ENCODE assay signal across 1 cellular context in the genomic region with DNA sequence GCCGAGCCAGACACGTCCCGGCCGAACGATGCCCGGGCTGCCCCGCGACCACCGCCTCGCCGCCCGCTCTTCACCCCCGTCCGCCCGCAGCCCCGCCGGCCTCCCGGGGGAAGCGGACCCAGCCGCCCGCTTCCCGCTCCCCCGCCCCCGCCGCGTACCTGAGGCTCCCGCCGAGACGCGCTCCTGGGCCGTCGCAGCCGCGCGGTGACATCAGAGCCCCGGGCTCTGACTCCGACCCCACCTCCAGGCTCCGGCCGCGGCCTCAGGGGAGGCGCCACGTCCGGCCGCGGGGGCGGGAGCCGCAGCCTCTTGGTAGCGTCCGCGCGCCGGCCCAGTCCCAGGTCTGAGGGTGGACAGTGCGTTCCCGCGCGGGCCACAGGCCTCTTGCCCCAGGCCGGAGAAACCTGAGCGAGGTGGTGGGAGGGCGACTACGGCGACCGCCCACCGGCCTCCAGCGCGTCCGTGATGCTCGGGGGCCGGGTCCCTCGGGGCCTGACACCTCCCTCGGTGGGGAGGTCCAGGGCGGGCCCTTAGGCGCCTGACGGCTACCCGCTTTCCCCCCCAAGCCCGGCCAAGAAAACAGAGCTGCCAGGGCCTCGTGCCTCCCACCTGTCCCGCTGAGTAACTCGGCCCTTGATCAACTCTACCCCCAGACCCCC.
TF ChIP-seq lines count a peak whose summit lies in the region.

SHROOM1 (minus strand) TSS at position 212 of the 659 bp plus-strand sequence. CDS start 4,507 bp downstream, outside the sequence.

TF ChIP-seq in WTC11, 78 proteins besides CTCF, POLR2A, EP300 and RAD21 (continued from another document):
- TF ChIP-seq, protein P1, sequence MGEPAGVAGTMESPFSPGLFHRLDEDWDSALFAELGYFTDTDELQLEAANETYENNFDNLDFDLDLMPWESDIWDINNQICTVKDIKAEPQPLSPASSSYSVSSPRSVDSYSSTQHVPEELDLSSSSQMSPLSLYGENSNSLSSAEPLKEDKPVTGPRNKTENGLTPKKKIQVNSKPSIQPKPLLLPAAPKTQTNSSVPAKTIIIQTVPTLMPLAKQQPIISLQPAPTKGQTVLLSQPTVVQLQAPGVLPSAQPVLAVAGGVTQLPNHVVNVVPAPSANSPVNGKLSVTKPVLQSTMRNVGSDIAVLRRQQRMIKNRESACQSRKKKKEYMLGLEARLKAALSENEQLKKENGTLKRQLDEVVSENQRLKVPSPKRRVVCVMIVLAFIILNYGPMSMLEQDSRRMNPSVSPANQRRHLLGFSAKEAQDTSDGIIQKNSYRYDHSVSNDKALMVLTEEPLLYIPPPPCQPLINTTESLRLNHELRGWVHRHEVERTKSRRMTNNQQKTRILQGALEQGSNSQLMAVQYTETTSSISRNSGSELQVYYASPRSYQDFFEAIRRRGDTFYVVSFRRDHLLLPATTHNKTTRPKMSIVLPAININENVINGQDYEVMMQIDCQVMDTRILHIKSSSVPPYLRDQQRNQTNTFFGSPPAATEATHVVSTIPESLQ (CRISPR knock-in tag; IDR thresholded peaks at IDR 0.05): no peak
- TF ChIP-seq, protein P2, sequence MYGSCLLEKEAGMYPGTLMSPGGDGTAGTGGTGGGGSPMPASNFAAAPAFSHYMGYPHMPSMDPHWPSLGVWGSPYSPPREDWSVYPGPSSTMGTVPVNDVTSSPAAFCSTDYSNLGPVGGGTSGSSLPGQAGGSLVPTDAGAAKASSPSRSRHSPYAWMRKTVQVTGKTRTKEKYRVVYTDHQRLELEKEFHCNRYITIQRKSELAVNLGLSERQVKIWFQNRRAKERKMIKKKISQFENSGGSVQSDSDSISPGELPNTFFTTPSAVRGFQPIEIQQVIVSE (CRISPR knock-in tag; IDR thresholded peaks at IDR 0.05; ENCODE audit: borderline replicate concordance): no peak
- TF ChIP-seq SMAD3 (CRISPR knock-in tag; IDR thresholded peaks at IDR 0.05; ENCODE audit: borderline replicate concordance) (no peak), NFATC4 (CRISPR knock-in tag; IDR thresholded peaks at IDR 0.05) (no peak), KAT7 (CRISPR knock-in tag; IDR thresholded peaks at IDR 0.05; ENCODE audit: borderline replicate concordance) (no peak), FOXK1 (CRISPR knock-in tag; IDR thresholded peaks at IDR 0.05) (0 out of 2 replicates have a peak, but pooled peaks have one; percentile 2), ZSCAN18 (CRISPR knock-in tag; IDR thresholded peaks at IDR 0.05) (no peak), SP1 (CRISPR knock-in tag; conservative IDR thresholded peaks at IDR 0.05) (no peak), HMGA2 (CRISPR knock-in tag; IDR thresholded peaks at IDR 0.05) (no peak), ZNF396 (CRISPR knock-in tag; IDR thresholded peaks at IDR 0.05; ENCODE audit: borderline replicate concordance) (no peak)
- TF ChIP-seq, protein P3, sequence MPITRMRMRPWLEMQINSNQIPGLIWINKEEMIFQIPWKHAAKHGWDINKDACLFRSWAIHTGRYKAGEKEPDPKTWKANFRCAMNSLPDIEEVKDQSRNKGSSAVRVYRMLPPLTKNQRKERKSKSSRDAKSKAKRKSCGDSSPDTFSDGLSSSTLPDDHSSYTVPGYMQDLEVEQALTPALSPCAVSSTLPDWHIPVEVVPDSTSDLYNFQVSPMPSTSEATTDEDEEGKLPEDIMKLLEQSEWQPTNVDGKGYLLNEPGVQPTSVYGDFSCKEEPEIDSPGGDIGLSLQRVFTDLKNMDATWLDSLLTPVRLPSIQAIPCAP (CRISPR knock-in tag; IDR thresholded peaks at IDR 0.05): no peak
- TF ChIP-seq, protein P4, sequence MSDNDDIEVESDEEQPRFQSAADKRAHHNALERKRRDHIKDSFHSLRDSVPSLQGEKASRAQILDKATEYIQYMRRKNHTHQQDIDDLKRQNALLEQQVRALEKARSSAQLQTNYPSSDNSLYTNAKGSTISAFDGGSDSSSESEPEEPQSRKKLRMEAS (CRISPR knock-in tag; IDR thresholded peaks at IDR 0.05): no peak
